Comparison of ENCODE assay signal across 8 cellular contexts in genomic region chr17:42519546-42520444, GRCh38. TPM values are rescaled to one million over a fixed set of nuclear protein-coding genes. Genes with fewer than 3 reads are reported as not detected.
DNase-seq lines count a peak whose midpoint lies in the region; ATAC-seq and TF ChIP-seq lines count a peak whose summit lies in the region.

No MANE protein-coding gene starts in this region.

- TF ChIP-seq CTCF in C4-2B (conservative IDR thresholded peaks at IDR 0.05) (no peak), RWPE2 (IDR thresholded peaks at IDR 0.05; ENCODE audit: poor library complexity, severe bottlenecking) (no peak), epithelial cell of proximal tubule (conservative IDR thresholded peaks at IDR 0.05; ENCODE audit: low read depth, low read length) (no peak), uterus (IDR thresholded peaks at IDR 0.05) (peak in 2 of 4 experiments; percentile 25 to 45)

- H3K36me3 ChIP-seq in RWPE2 (ENCODE audit: low read depth) = 0 out of 2 replicates have a peak, but pooled peaks cover 3% of the 10 kb centered on the region
- no peaks in the 10 kb centered on the region for H3K36me3 ChIP-seq in uterus

- peak; percentile 28 to 42 for TF ChIP-seq POLR2A in uterus (IDR thresholded peaks at IDR 0.05)

- intact Hi-C loops in uterus (cut with DNase I; ENCODE audit: low total_unique reads) = no loop called here

- H3K4me1 ChIP-seq in RWPE2 (ENCODE audit: insufficient read depth, poor library complexity, severe bottlenecking) = peaks cover 45% of the 10 kb centered on the region
- peaks cover 62 to 65% of the 10 kb centered on the region in 2 donors for H3K4me1 ChIP-seq in uterus

- ATAC-seq in RWPE2 (ENCODE audit: low read depth) (peak; percentile 71), GM21367 (IDR thresholded peaks at IDR 0.05; ENCODE audit: unreplicated experiment) (no peak), HG02981 (IDR thresholded peaks at IDR 0.05; ENCODE audit: unreplicated experiment) (no peak), GM18868 (IDR thresholded peaks at IDR 0.05; ENCODE audit: unreplicated experiment) (no peak)

- DNase-seq in RWPE2 (ENCODE audit: low spot score) (peak; percentile 91), epithelial cell of proximal tubule (ENCODE audit: low read depth) (peak; percentile 88), middle frontal gyrus (ENCODE audit: extremely low spot score, low spot score) (peak; percentile 69), uterus (peak; percentile 97 to 99)

- no peak overlapping the region for H3K4me3 ChIP-seq in RWPE2 (ENCODE audit: severe bottlenecking)
- no peak overlapping the region for H3K4me3 ChIP-seq in epithelial cell of proximal tubule (ENCODE audit: low read depth, low read length)
- no peak overlapping the region for H3K4me3 ChIP-seq in uterus

- H3K27ac ChIP-seq in C4-2B = peak overlapping the region; percentile 5; the same call in 1 of the 2 replicates
- H3K27ac ChIP-seq in RWPE2 (ENCODE audit: poor library complexity, severe bottlenecking) = peak overlapping the region; percentile 97
- peak overlapping the region; percentile 95 to 99 for H3K27ac ChIP-seq in uterus

- H3K9me3 ChIP-seq in RWPE2 (ENCODE audit: severe bottlenecking) (no peaks in the 10 kb centered on the region), uterus (no peaks in the 10 kb centered on the region)

- H3K27me3 ChIP-seq in RWPE2 (ENCODE audit: insufficient read depth, poor library complexity, severe bottlenecking) (no peaks in the 10 kb centered on the region), uterus (no peaks in the 10 kb centered on the region)

RNA-seq across cellular contexts. Expression of gene NAGLU, which starts 16.2 kb away (rescaled TPM):
- 25.2 and 28.8 TPM in 2 replicates for total RNA-seq in epithelial cell of proximal tubule
- total RNA-seq in uterus = 10 to 100 TPM in 3 of 4 donors, 1 to 10 TPM in 1; 8.7 to 33.5 (median 25.6) TPM

RNA-seq across cellular contexts. Expression of gene HSD17B1, which starts 32.9 kb away (rescaled TPM):
- total RNA-seq in epithelial cell of proximal tubule (0.75 and 0.94 TPM in 2 replicates), uterus (1 to 10 TPM in 1 of 4 donors, under 1 TPM in 1, not detected in 2; 0.35 to 3.1 TPM)

RNA-seq across cellular contexts. Expression of gene COASY, which starts 42.2 kb away (rescaled TPM):
- total RNA-seq in epithelial cell of proximal tubule = 49.4 and 58.2 TPM in 2 replicates
- 10 to 100 TPM in 3 of 4 donors, 1 to 10 TPM in 1; 2.6 to 42.6 (median 16.1) TPM for total RNA-seq in uterus

RNA-seq across cellular contexts. Expression of gene MLX, which starts 47.1 kb away (rescaled TPM):
- total RNA-seq in epithelial cell of proximal tubule (15.7 and 47.6 TPM in 2 replicates), uterus (10 to 100 TPM in 3 of 4 donors, 1 to 10 TPM in 1; 6.9 to 50.0 (median 35.1) TPM)

RNA-seq across cellular contexts. Expression of gene PSMC3IP, which starts 57.7 kb away (rescaled TPM):
- total RNA-seq in epithelial cell of proximal tubule = 23.8 and 25.9 TPM in 2 replicates
- total RNA-seq in uterus = 10 to 100 TPM in 1 of 4 donors, 1 to 10 TPM in 3; 2.8 to 16.5 (median 5.0) TPM

Comparison
In these comparisons a context has a peak if more than half of its experiments do, and no peak if none do; other contexts are left out.
1. H3K27ac ChIP-seq: peak in every context shown above with its lines; median percentile 97 in RWPE2; 97 in uterus; 5 in C4-2B.